ENCODE assay signal across 15 cellular contexts in genomic region chr5:78588517-78588916, GRCh38.
"Had no signal": no experiment of that assay in that cellular context is flagged by ENCODE, and none has a peak within 500 bp of the region (broad histone marks: within the 10 kb centered on the region; RNA-seq: fewer than 3 reads in every experiment).

No MANE protein-coding gene starts in this region.

- H3K9me3 ChIP-seq: mucosa of descending colon, uterus had no signal

- DNase-seq: activated B cell treated with CpG ODN at 0.5 μM for 24 hours; activated CD4-positive, alpha-beta T cell treated with anti-CD3 and anti-CD28 coated beads, Interleukin-2, amount 10 ng/mL, durations not matched to agents 7 days and 5 days; activated CD8-positive, alpha-beta memory T cell treated with anti-CD3 and anti-CD28 coated beads for 24 hours; activated naive CD4-positive, alpha-beta T cell treated with anti-CD3 and anti-CD28 coated beads, Interleukin-2, amount 10 ng/mL, durations not matched to agents 7 days and 5 days; effector memory CD8-positive, alpha-beta T cell; left colon; mucosa of descending colon; natural killer cell; stimulated activated CD4-positive, alpha-beta T cell treated with anti-CD3 and anti-CD28 coated beads, Interleukin-4, amount 100 ng/mL, for 4 hours; stimulated activated naive CD8-positive, alpha-beta T cell treated with anti-CD3 and anti-CD28 coated beads, Interleukin-15, amount 100 ng/mL, for 72 hours; uterus had no signal

- H3K27ac Mint-ChIP-seq: activated B cell treated with CpG ODN at 0.5 μM for 24 hours; activated CD4-positive, alpha-beta T cell treated with anti-CD3 and anti-CD28 coated beads, Interleukin-2, amount 10 ng/mL, durations not matched to agents 7 days and 5 days; activated naive CD4-positive, alpha-beta T cell treated with anti-CD3 and anti-CD28 coated beads, Interleukin-2, amount 10 ng/mL, durations not matched to agents 7 days and 5 days; activated T-helper 2 cell treated with anti-CD3 and anti-CD28 coated beads, Interferon-gamma antibody, Interleukin-2, Interleukin-4, amounts not matched to agents 10 μg/mL and 5 μg/mL and 100 μg/mL, durations not matched to agents 14 hours and 24 hours and 36 hours; dendritic cell treated with granulocyte-macrophage colony-stimulating factor and Interleukin-4, amounts not matched to agents 40 ng/mL and 50 ng/mL, for 4 days; effector memory CD8-positive, alpha-beta T cell; natural killer cell; T-helper 1 cell treated with Interleukin-12 subunit alpha and Interleukin-12 subunit beta and Interleukin-4 antibody, amounts not matched to agents 30 μg/mL and 1 μg/mL, for 36 hours had no signal

- H3K4me3 Mint-ChIP-seq: activated B cell treated with CpG ODN at 0.5 μM for 24 hours; activated CD4-positive, alpha-beta T cell treated with anti-CD3 and anti-CD28 coated beads, Interleukin-2, amount 10 ng/mL, durations not matched to agents 7 days and 5 days; activated naive CD4-positive, alpha-beta T cell treated with anti-CD3 and anti-CD28 coated beads, Interleukin-2, amount 10 ng/mL, durations not matched to agents 7 days and 5 days; dendritic cell treated with granulocyte-macrophage colony-stimulating factor and Interleukin-4, amounts not matched to agents 40 ng/mL and 50 ng/mL, for 4 days; effector memory CD8-positive, alpha-beta T cell; natural killer cell; stimulated activated naive CD8-positive, alpha-beta T cell treated with anti-CD3 and anti-CD28 coated beads, Interleukin-15, amount 100 ng/mL, for 72 hours; T-helper 1 cell treated with Interleukin-12 subunit alpha and Interleukin-12 subunit beta and Interleukin-4 antibody, amounts not matched to agents 30 μg/mL and 1 μg/mL, for 36 hours had no signal

- H3K4me3 ChIP-seq: mucosa of descending colon, uterus had no signal

- H3K27ac ChIP-seq: uterus had no signal

- H3K4me1 ChIP-seq: uterus had no signal

- ATAC-seq: effector memory CD8-positive, alpha-beta T cell; left colon; natural killer cell; stimulated activated naive CD8-positive, alpha-beta T cell treated with anti-CD3 and anti-CD28 coated beads, Interleukin-15, amount 100 ng/mL, for 72 hours had no signal

- H3K36me3 ChIP-seq: uterus had no signal

- H3K27me3 Mint-ChIP-seq: activated B cell treated with CpG ODN at 0.5 μM for 24 hours; dendritic cell treated with granulocyte-macrophage colony-stimulating factor and Interleukin-4, amounts not matched to agents 40 ng/mL and 50 ng/mL, for 4 days; progenitor cell of endocrine pancreas had no signal

- H3K27me3 ChIP-seq: uterus had no signal

- H3K4me1 Mint-ChIP-seq: activated naive CD4-positive, alpha-beta T cell treated with anti-CD3 and anti-CD28 coated beads, Interleukin-2, amount 10 ng/mL, durations not matched to agents 7 days and 5 days; natural killer cell had no signal

- H3K36me3 Mint-ChIP-seq: activated naive CD4-positive, alpha-beta T cell treated with anti-CD3 and anti-CD28 coated beads, Interleukin-2, amount 10 ng/mL, durations not matched to agents 7 days and 5 days; natural killer cell had no signal
